ENCODE assay signal across 8 cellular contexts in the genomic region with DNA sequence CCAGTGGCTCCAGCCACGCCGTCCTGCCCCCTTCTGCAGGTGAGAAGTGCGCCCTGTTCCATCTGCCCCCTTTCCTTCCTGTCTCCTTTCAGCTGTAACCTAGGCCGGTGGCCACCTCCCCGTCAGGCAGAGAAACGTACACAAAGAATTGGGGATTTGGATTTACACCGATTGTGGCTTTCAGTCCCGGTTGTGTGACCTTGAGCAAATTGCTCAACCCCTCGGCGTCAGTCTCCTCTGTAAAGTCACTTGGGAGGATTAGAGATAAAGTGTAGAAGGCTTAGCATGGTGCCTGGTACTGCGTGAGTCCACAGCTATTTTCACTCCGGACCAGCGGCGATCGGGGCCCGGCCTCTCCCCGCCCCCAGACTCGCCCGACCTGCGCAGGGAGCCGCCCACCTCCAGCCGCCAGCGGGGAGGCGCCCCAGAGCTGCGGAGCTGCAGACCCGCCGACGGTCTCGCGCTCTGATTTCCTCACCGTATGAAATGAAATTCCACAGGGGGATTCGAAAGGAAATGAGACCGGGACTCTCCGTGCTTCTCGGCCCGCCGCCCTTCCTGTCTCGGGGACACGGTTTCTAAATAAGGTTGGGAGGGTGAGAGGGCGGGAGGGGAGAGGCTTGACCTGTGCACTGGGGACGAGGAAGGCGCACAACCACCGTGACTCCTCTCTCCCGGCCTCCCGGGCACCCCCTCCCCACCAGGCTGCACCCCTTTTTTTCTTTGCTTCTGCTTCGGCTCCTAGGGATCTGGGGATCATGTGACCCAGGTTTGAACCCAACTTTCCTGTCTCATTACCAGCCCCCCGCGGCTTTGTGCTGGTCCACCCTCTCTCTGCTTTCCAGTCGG. TPM values are rescaled to one million over a fixed set of nuclear protein-coding genes. Genes with fewer than 3 reads are reported as not detected.
DNase-seq lines count a peak whose midpoint lies in the region; FAIRE-seq and TF ChIP-seq lines count a peak whose summit lies in the region.

No MANE protein-coding gene starts in this region.

- no peak for FAIRE-seq in kidney (lab: Jason Lieb, UNC)

- H4K20me1 ChIP-seq in smooth muscle cell (ENCODE audit: low read depth) = no peaks in the 10 kb centered on the region

- H3K4me2 ChIP-seq in smooth muscle cell = peak overlapping the region; percentile 96

- H3K4me1 ChIP-seq in kidney (ENCODE audit: control insufficient read depth in 1 of 2, insufficient read depth in 1 of 2, low read depth in 1 of 2, low read length in 2 of 2) = peaks cover 24 to 31% of the 10 kb centered on the region in 2 donors
- peaks cover 21% of the 10 kb centered on the region for H3K4me1 ChIP-seq in smooth muscle cell (ENCODE audit: low read depth)

- H3K4me3 ChIP-seq in H7 (ENCODE audit: insufficient read depth, low read depth, low read length) (peak overlapping the region; percentile 79), kidney (ENCODE audit: low read length in 2 of 2) (peak overlapping the region; percentile 89 to 91), smooth muscle cell (peak overlapping the region; percentile 72)

- in situ Hi-C loops in KBM-7 (cut with MboI; ENCODE audit: low pct_unique_long_range_greater_than_20kb, low sequenced_read_pairs) = no loop called here

- H3K27ac ChIP-seq in kidney (ENCODE audit: low read depth in 2 of 2, low read length in 2 of 2) (peak overlapping the region; percentile 97 to 98), smooth muscle cell (ENCODE audit: low read depth) (peak overlapping the region; percentile 54)

- no peaks in the 10 kb centered on the region for H3K79me2 ChIP-seq in smooth muscle cell (ENCODE audit: low read depth)

- 1% methylated on average over 42 of the region's 49 CpGs for WGBS in smooth muscle cell (ENCODE audit: low lambda C conversion rate)

- peaks cover 11% of the 10 kb centered on the region for H3K27me3 ChIP-seq in H7 (ENCODE audit: control insufficient read depth, insufficient read depth, low read length)
- H3K27me3 ChIP-seq in smooth muscle cell (ENCODE audit: low read depth) = no peaks in the 10 kb centered on the region

- TF ChIP-seq CTCF in kidney (IDR thresholded peaks at IDR 0.05; ENCODE audit: borderline replicate concordance, extremely low read depth, insufficient read depth) (peak; percentile 32), smooth muscle cell (IDR thresholded peaks at IDR 0.05; ENCODE audit: borderline replicate concordance, insufficient read depth, poor library complexity, severe bottlenecking) (no peak)

- H3F3A ChIP-seq in smooth muscle cell (ENCODE audit: low read depth) = peaks cover 6% of the 10 kb centered on the region

- H3K9me3 ChIP-seq in kidney (ENCODE audit: control insufficient read depth in 1 of 2, low read length in 2 of 2) (no peaks in the 10 kb centered on the region), smooth muscle cell (replicated peaks; ENCODE audit: low read depth) (no peaks in the 10 kb centered on the region)

- intact Hi-C loops in kidney (cut with DNase I) = no loop called here

- peak overlapping the region; percentile 99 for H2AFZ ChIP-seq in smooth muscle cell (ENCODE audit: low read depth)

- H3K36me3 ChIP-seq in H7 (replicated peaks; ENCODE audit: control insufficient read depth, insufficient read depth, low read length) = peaks cover 10% of the 10 kb centered on the region
- H3K36me3 ChIP-seq in kidney (ENCODE audit: control insufficient read depth in 1 of 2, insufficient read depth in 2 of 2, low read length in 2 of 2) = peaks cover 9 to 15% of the 10 kb centered on the region in 2 donors
- H3K36me3 ChIP-seq in smooth muscle cell (ENCODE audit: low read depth) = no peaks in the 10 kb centered on the region

- H3K9ac ChIP-seq in kidney (ENCODE audit: low read length in 2 of 2) (peak overlapping the region; percentile 86 to 93), smooth muscle cell (ENCODE audit: low read depth) (peak overlapping the region; percentile 55)

- DNase-seq in activated CD8-positive, alpha-beta memory T cell treated with anti-CD3 and anti-CD28 coated beads for 24 hours = peak; percentile 68
- DNase-seq in activated CD8-positive, alpha-beta memory T cell treated with anti-CD3 and anti-CD28 coated beads, Interleukin-2, amount 50 U/mL, for 4 hours = no peak
- peak; percentile 94 for DNase-seq in H7
- DNase-seq in KBM-7 = peak; percentile 85
- peak; percentile 78 for DNase-seq in SK-N-DZ (ENCODE audit: low spot score)
- peak; percentile 38 for DNase-seq in cerebellum (ENCODE audit: low spot score)
- DNase-seq in kidney = peak; percentile 95
- peak; percentile 81 for DNase-seq in smooth muscle cell (lab: John Stamatoyannopoulos, UW; ENCODE audit: unreplicated experiment)

RNA-seq across cellular contexts. Expression of a gene that starts 0.7 kb away (rescaled TPM):
- 4.1 and 4.3 TPM in 2 replicates for total RNA-seq in H7 (2014; rRNA removed; shearing (Covaris generic))
- 3.6 and 5.8 TPM in 2 replicates for polyA plus RNA-seq in SK-N-DZ (2014; cell fraction: cytosol; rRNA removed)
- 2.8 and 3.4 TPM in 2 replicates for polyA plus RNA-seq in SK-N-DZ (2014; cell fraction: nucleus; rRNA removed)
- 5.5 TPM for total RNA-seq in cerebellum
- total RNA-seq in kidney = 41.4 TPM
- polyA plus RNA-seq in kidney (ENCODE audit: insufficient read depth, low read depth, low replicate concordance) = 21.4 TPM
- total RNA-seq in smooth muscle cell = 5.8 and 6.6 TPM in 2 replicates
- polyA plus RNA-seq in smooth muscle cell = 1.8 and 2.8 TPM in 2 replicates
